28 cellular contexts compared by ENCODE assay signal in genomic region chr12:91874086-91874865, GRCh38.
A peak's percentile ranks its signal among the peaks of the same experiment; 100 is the strongest.
DNase-seq lines count a peak whose midpoint lies in the region; ATAC-seq and TF ChIP-seq lines count a peak whose summit lies in the region.
"Had no signal": no experiment of that assay in that cellular context is flagged by ENCODE, and none has a peak within 500 bp of the region (broad histone marks: within the 10 kb centered on the region; RNA-seq: fewer than 3 reads in every experiment).

No MANE protein-coding gene starts in this region.

- peaks cover 0 to 8% (median 1%) of the 10 kb centered on the region in 7 donors for H3K9me3 Mint-ChIP-seq in CD4-positive, CD25-positive, alpha-beta regulatory T cell
- peaks cover 15% of the 10 kb centered on the region for H3K9me3 Mint-ChIP-seq in activated naive CD8-positive, alpha-beta T cell (ENCODE audit: low read depth)
- no peaks in the 10 kb centered on the region for H3K9me3 Mint-ChIP-seq in immature natural killer cell
- peaks cover 12% of the 10 kb centered on the region for H3K9me3 Mint-ChIP-seq in activated T-helper 1 cell treated with anti-CD3 and anti-CD28 coated beads, Interleukin-12 subunit alpha, Interleukin-12 subunit beta, Interleukin-2, Interleukin-4 antibody, amounts not matched to agents 30 ng/mL and 10 ng/mL and 1 ng/mL, durations not matched to agents 14 hours and 24 hours and 36 hours

- peak; percentile 43 for DNase-seq in AG10803 (ENCODE audit: low read depth)
- DNase-seq in CD4-positive, CD25-positive, alpha-beta regulatory T cell = no peak
- DNase-seq in immature natural killer cell = peak in 2 of 3 donors; percentile 24 to 29
- DNase-seq in stimulated activated naive CD4-positive, alpha-beta T cell (lab: John Stamatoyannopoulos, UW) = no peak
- DNase-seq in effector memory CD4-positive, alpha-beta T cell = no peak
- no peak for DNase-seq in activated T-helper 1 cell treated with anti-CD3 and anti-CD28 coated beads, Interleukin-12 subunit alpha, Interleukin-12 subunit beta, Interleukin-2, Interleukin-4 antibody, amounts not matched to agents 30 ng/mL and 10 ng/mL and 1 ng/mL, durations not matched to agents 14 hours and 24 hours and 36 hours (ENCODE audit: low spot score)
- DNase-seq: activated CD4-positive, alpha-beta T cell treated with anti-CD3 and anti-CD28 coated beads, Interleukin-2, amount 50 U/mL, for 1 hour; activated CD8-positive, alpha-beta memory T cell treated with anti-CD3 and anti-CD28 coated beads, Interleukin-2, amount 50 U/mL, for 48 hours; activated gamma-delta T cell; cortex of kidney; left cardiac atrium; mammary epithelial cell; NCI-H1105 treated with DMSO at 0.1 percent for 48 hours; NCI-H2029; NCI-H2227 treated with DMSO at 0.1 percent for 48 hours; NCI-H69; SHP77; sigmoid colon; stimulated activated CD4-positive, alpha-beta T cell treated with anti-CD3 and anti-CD28 coated beads, Interleukin-4, amount 100 ng/mL, for 4 hours; stimulated activated naive CD4-positive, alpha-beta T cell treated with Interleukin-2 at 50 U/mL for 16 hours; T-helper 9 cell had no signal

- H3K27me3 ChIP-seq in CD4-positive, CD25-positive, alpha-beta regulatory T cell (ENCODE audit: control insufficient read depth, insufficient read depth, low read length) = no peaks in the 10 kb centered on the region
- H3K27me3 ChIP-seq in effector memory CD4-positive, alpha-beta T cell (replicated peaks; ENCODE audit: control insufficient read depth, insufficient read depth, low read length, poor library complexity, severe bottlenecking) = no peaks in the 10 kb centered on the region
- H3K27me3 ChIP-seq: esophagus muscularis mucosa, sigmoid colon, vagina had no signal

- H3K36me3 Mint-ChIP-seq in CD4-positive, CD25-positive, alpha-beta regulatory T cell = peaks cover 5% of the 10 kb centered on the region
- peaks cover 26% of the 10 kb centered on the region for H3K36me3 Mint-ChIP-seq in activated naive CD8-positive, alpha-beta T cell
- H3K36me3 Mint-ChIP-seq in immature natural killer cell = peaks cover 0 to 8% (median 5%) of the 10 kb centered on the region in 3 donors
- H3K36me3 Mint-ChIP-seq in activated T-helper 1 cell treated with anti-CD3 and anti-CD28 coated beads, Interleukin-12 subunit alpha, Interleukin-12 subunit beta, Interleukin-2, Interleukin-4 antibody, amounts not matched to agents 30 ng/mL and 10 ng/mL and 1 ng/mL, durations not matched to agents 14 hours and 24 hours and 36 hours (ENCODE audit: low read depth) = peaks cover 11% of the 10 kb centered on the region

- H3K9me3 ChIP-seq in CD4-positive, CD25-positive, alpha-beta regulatory T cell (ENCODE audit: control insufficient read depth in 2 of 2, low read length in 2 of 2) = no peaks in the 10 kb centered on the region
- no peaks in the 10 kb centered on the region for H3K9me3 ChIP-seq in effector memory CD4-positive, alpha-beta T cell (ENCODE audit: control insufficient read depth, low read length)
- H3K9me3 ChIP-seq: esophagus muscularis mucosa, HAP-1, sigmoid colon, vagina had no signal

- H3K4me3 ChIP-seq in AG10803 (ENCODE audit: low read length) = no peak overlapping the region
- peak overlapping the region; percentile 9 for H3K4me3 ChIP-seq in CD4-positive, CD25-positive, alpha-beta regulatory T cell (ENCODE audit: low read depth, low read length)
- no peak overlapping the region for H3K4me3 ChIP-seq in effector memory CD4-positive, alpha-beta T cell (ENCODE audit: insufficient read depth, low read depth, low read length, poor library complexity, severe bottlenecking)
- H3K4me3 ChIP-seq: esophagus muscularis mucosa, HAP-1, sigmoid colon, vagina had no signal

- intact Hi-C loops in activated T-helper 1 cell treated with anti-CD3 and anti-CD28 coated beads, Interleukin-12 subunit alpha, Interleukin-12 subunit beta, Interleukin-2, Interleukin-4 antibody, amounts not matched to agents 30 ng/mL and 10 ng/mL and 1 ng/mL, durations not matched to agents 14 hours and 24 hours and 36 hours (cut with micrococcal nuclease) = loop anchor here (10.0 kb wide), 1 partner anchor 1571 kb away; the partner anchor contains the start of gene UBE2N

- peaks cover 47% of the 10 kb centered on the region for H3K4me1 ChIP-seq in CD4-positive, CD25-positive, alpha-beta regulatory T cell (ENCODE audit: control insufficient read depth, insufficient read depth, low read length, poor library complexity, severe bottlenecking)
- H3K4me1 ChIP-seq in effector memory CD4-positive, alpha-beta T cell (ENCODE audit: control insufficient read depth, insufficient read depth, low read length, poor library complexity, severe bottlenecking) = peaks cover 42% of the 10 kb centered on the region
- H3K4me1 ChIP-seq: esophagus muscularis mucosa, HAP-1, sigmoid colon, vagina had no signal

- no peaks in the 10 kb centered on the region for H3K27me3 Mint-ChIP-seq in CD4-positive, CD25-positive, alpha-beta regulatory T cell
- no peaks in the 10 kb centered on the region for H3K27me3 Mint-ChIP-seq in activated naive CD8-positive, alpha-beta T cell
- peaks cover 8 to 26% (median 22%) of the 10 kb centered on the region in 3 donors for H3K27me3 Mint-ChIP-seq in immature natural killer cell (ENCODE audit: low read depth in 3 of 3)
- no peaks in the 10 kb centered on the region for H3K27me3 Mint-ChIP-seq in activated T-helper 1 cell treated with anti-CD3 and anti-CD28 coated beads, Interleukin-12 subunit alpha, Interleukin-12 subunit beta, Interleukin-2, Interleukin-4 antibody, amounts not matched to agents 30 ng/mL and 10 ng/mL and 1 ng/mL, durations not matched to agents 14 hours and 24 hours and 36 hours (ENCODE audit: insufficient read depth)

- peaks cover 49 to 86% (median 66%) of the 10 kb centered on the region in 4 donors for H3K4me1 Mint-ChIP-seq in CD4-positive, CD25-positive, alpha-beta regulatory T cell
- peaks cover 83% of the 10 kb centered on the region for H3K4me1 Mint-ChIP-seq in activated naive CD8-positive, alpha-beta T cell (ENCODE audit: low read depth)
- peaks cover 85 to 91% of the 10 kb centered on the region in 2 donors for H3K4me1 Mint-ChIP-seq in immature natural killer cell
- peaks cover 64% of the 10 kb centered on the region for H3K4me1 Mint-ChIP-seq in activated T-helper 1 cell treated with anti-CD3 and anti-CD28 coated beads, Interleukin-12 subunit alpha, Interleukin-12 subunit beta, Interleukin-2, Interleukin-4 antibody, amounts not matched to agents 30 ng/mL and 10 ng/mL and 1 ng/mL, durations not matched to agents 14 hours and 24 hours and 36 hours (ENCODE audit: low read depth)

- H3K27ac ChIP-seq in CD4-positive, CD25-positive, alpha-beta regulatory T cell (ENCODE audit: insufficient read depth, low read length, poor library complexity, severe bottlenecking) = peak overlapping the region; percentile 97
- no peak overlapping the region for H3K27ac ChIP-seq in effector memory CD4-positive, alpha-beta T cell (ENCODE audit: insufficient read depth, low read length, poor library complexity, severe bottlenecking)
- H3K27ac ChIP-seq: esophagus muscularis mucosa, sigmoid colon, vagina, VCaP had no signal

- no peak for TF ChIP-seq CTCF in AG10803 (conservative IDR thresholded peaks at IDR 0.05; ENCODE audit: low read length)

- no peaks in the 10 kb centered on the region for H3K36me3 ChIP-seq in CD4-positive, CD25-positive, alpha-beta regulatory T cell (ENCODE audit: control insufficient read depth, insufficient read depth, low read length)
- H3K36me3 ChIP-seq in effector memory CD4-positive, alpha-beta T cell (ENCODE audit: control insufficient read depth, insufficient read depth, low read length) = no peaks in the 10 kb centered on the region
- H3K36me3 ChIP-seq: esophagus muscularis mucosa, HAP-1, sigmoid colon, vagina had no signal

- ATAC-seq in CD4-positive, CD25-positive, alpha-beta regulatory T cell (ENCODE audit: low read depth in 2 of 2) = no peak
- no peak for ATAC-seq in HG03378 (IDR thresholded peaks at IDR 0.05; ENCODE audit: unreplicated experiment)
- ATAC-seq: left cardiac atrium, Panc1 had no signal

- H3K4me3 Mint-ChIP-seq in CD4-positive, CD25-positive, alpha-beta regulatory T cell = peak overlapping the region in 2 of 4 donors; percentile 40 to 48
- H3K4me3 Mint-ChIP-seq in activated naive CD8-positive, alpha-beta T cell = no peak overlapping the region
- H3K4me3 Mint-ChIP-seq in immature natural killer cell = peak overlapping the region; percentile 34 to 90 (median 84)
- no peak overlapping the region for H3K4me3 Mint-ChIP-seq in activated T-helper 1 cell treated with anti-CD3 and anti-CD28 coated beads, Interleukin-12 subunit alpha, Interleukin-12 subunit beta, Interleukin-2, Interleukin-4 antibody, amounts not matched to agents 30 ng/mL and 10 ng/mL and 1 ng/mL, durations not matched to agents 14 hours and 24 hours and 36 hours

- H3K27ac Mint-ChIP-seq in CD4-positive, CD25-positive, alpha-beta regulatory T cell = peak overlapping the region; percentile 99 to 100 (median 100)
- peak overlapping the region; percentile 99 for H3K27ac Mint-ChIP-seq in activated naive CD8-positive, alpha-beta T cell
- H3K27ac Mint-ChIP-seq in immature natural killer cell = peak overlapping the region; percentile 97 to 100 (median 100)
- no peak overlapping the region for H3K27ac Mint-ChIP-seq in activated T-helper 1 cell treated with anti-CD3 and anti-CD28 coated beads, Interleukin-12 subunit alpha, Interleukin-12 subunit beta, Interleukin-2, Interleukin-4 antibody, amounts not matched to agents 30 ng/mL and 10 ng/mL and 1 ng/mL, durations not matched to agents 14 hours and 24 hours and 36 hours

Comparison
In these comparisons a context has a peak if more than half of its experiments do, and no peak if none do; other contexts are left out.
1. DNase-seq: peak in AG10803 (single experiment) and immature natural killer cell (2 of 3); none in CD4-positive, CD25-positive, alpha-beta regulatory T cell (0 of 3), stimulated activated naive CD4-positive, alpha-beta T cell (0 of 6), effector memory CD4-positive, alpha-beta T cell (0 of 3) and activated T-helper 1 cell treated with anti-CD3 and anti-CD28 coated beads, Interleukin-12 subunit alpha, Interleukin-12 subunit beta, Interleukin-2, Interleukin-4 antibody, amounts not matched to agents 30 ng/mL and 10 ng/mL and 1 ng/mL, durations not matched to agents 14 hours and 24 hours and 36 hours (single experiment).
2. H3K4me3 Mint-ChIP-seq: peak in immature natural killer cell (5 of 5); none in activated naive CD8-positive, alpha-beta T cell (single experiment) and activated T-helper 1 cell treated with anti-CD3 and anti-CD28 coated beads, Interleukin-12 subunit alpha, Interleukin-12 subunit beta, Interleukin-2, Interleukin-4 antibody, amounts not matched to agents 30 ng/mL and 10 ng/mL and 1 ng/mL, durations not matched to agents 14 hours and 24 hours and 36 hours (single experiment).